29 cellular contexts compared by ENCODE assay signal in genomic region chr2:85780316-85781092, GRCh38. TPM values are rescaled to one million over a fixed set of nuclear protein-coding genes. Genes with fewer than 3 reads are reported as not detected.
A peak's percentile ranks its signal among the peaks of the same experiment; 100 is the strongest.
DNase-seq lines count a peak whose midpoint lies in the region; ATAC-seq and TF ChIP-seq lines count a peak whose summit lies in the region.
"Had no signal": no experiment of that assay in that cellular context is flagged by ENCODE, and none has a peak within 500 bp of the region (broad histone marks: within the 10 kb centered on the region; RNA-seq: fewer than 3 reads in every experiment).

No MANE protein-coding gene starts in this region.

- no peak overlapping the region for H3K27ac Mint-ChIP-seq in chondrocyte (ENCODE audit: unreplicated experiment)
- H3K27ac Mint-ChIP-seq in activated naive CD4-positive, alpha-beta T cell treated with anti-CD3 and anti-CD28 coated beads for 36 hours, result no peak overlapping the region
- H3K27ac Mint-ChIP-seq: activated B cell treated with CpG ODN at 0.5 μM for 24 hours; activated CD8-positive, alpha-beta memory T cell treated with anti-CD3 and anti-CD28 coated beads, Interleukin-2, amount 10 ng/mL, durations not matched to agents 7 days and 5 days had no signal

- peaks cover 37% of the 10 kb centered on the region for H3K36me3 ChIP-seq in upper lobe of right lung
- H3K36me3 ChIP-seq: BLaER1, neutrophil had no signal

- no peaks in the 10 kb centered on the region for H3K9me3 Mint-ChIP-seq in chondrocyte (ENCODE audit: low read depth)
- H3K9me3 Mint-ChIP-seq in activated naive CD4-positive, alpha-beta T cell treated with anti-CD3 and anti-CD28 coated beads for 36 hours, result no peaks in the 10 kb centered on the region
- H3K9me3 Mint-ChIP-seq: activated B cell treated with CpG ODN at 0.5 μM for 24 hours had no signal

- intact Hi-C loops in left ventricle myocardium superior (cut with micrococcal nuclease) (no loop called here), Right ventricle myocardium superior (cut with DNase I) (no loop called here), posterior vena cava (cut with DNase I) (no loop called here), upper lobe of right lung (cut with DNase I) (no loop called here)
- intact Hi-C loops in activated naive CD4-positive, alpha-beta T cell treated with anti-CD3 and anti-CD28 coated beads for 36 hours (cut with micrococcal nuclease), result no loop called here

- peaks cover 39% of the 10 kb centered on the region for H3K27me3 Mint-ChIP-seq in chondrocyte (ENCODE audit: low read depth)
- H3K27me3 Mint-ChIP-seq in activated naive CD4-positive, alpha-beta T cell treated with anti-CD3 and anti-CD28 coated beads for 36 hours (ENCODE audit: low read depth), result no peaks in the 10 kb centered on the region

- TF ChIP-seq CTCF in chondrocyte (IDR thresholded peaks at IDR 0.05) (no peak), upper lobe of right lung (IDR thresholded peaks at IDR 0.05) (no peak)

- DNase-seq in left ventricle myocardium superior, result peak; percentile 30
- no peak for DNase-seq in Right ventricle myocardium superior
- DNase-seq in chondrocyte (ENCODE audit: low spot score), result peak; percentile 59
- peak; percentile 86 for DNase-seq in posterior vena cava (ENCODE audit: low spot score)
- peak; percentile 65 for DNase-seq in upper lobe of right lung
- DNase-seq in activated naive CD4-positive, alpha-beta T cell treated with anti-CD3 and anti-CD28 coated beads for 36 hours, result no peak
- DNase-seq: activated B cell treated with CpG ODN at 0.5 μM for 24 hours; activated CD4-positive, alpha-beta T cell treated with anti-CD3 and anti-CD28 coated beads, Interleukin-2, amount 50 U/mL, for 1 hour; activated CD8-positive, alpha-beta memory T cell treated with anti-CD3 and anti-CD28 coated beads, Interleukin-2, amount 10 ng/mL, durations not matched to agents 7 days and 5 days; activated T-cell treated with anti-CD3 and anti-CD28 coated beads, Interleukin-2, amount 50 U/mL, for 48 hours; DMS79; effector CD4-positive, alpha-beta T cell; GDM1; HCEC 1CT; KG1; MM.1S; NCI-H1436; NCI-H510A treated with DMSO at 0.1 percent for 48 hours; stimulated activated CD4-positive, alpha-beta T cell treated with anti-CD3 and anti-CD28 coated beads, Interleukin-2, amount 100 ng/mL, for 24 hours; T-helper 1 cell had no signal

- H3K36me3 Mint-ChIP-seq in chondrocyte (ENCODE audit: low read depth), result peaks cover 5% of the 10 kb centered on the region
- no peaks in the 10 kb centered on the region for H3K36me3 Mint-ChIP-seq in activated naive CD4-positive, alpha-beta T cell treated with anti-CD3 and anti-CD28 coated beads for 36 hours (ENCODE audit: low read depth)
- H3K36me3 Mint-ChIP-seq: activated CD8-positive, alpha-beta memory T cell treated with anti-CD3 and anti-CD28 coated beads, Interleukin-2, amount 10 ng/mL, durations not matched to agents 7 days and 5 days had no signal

- peaks cover 64% of the 10 kb centered on the region for H3K4me1 ChIP-seq in upper lobe of right lung

- ATAC-seq in left ventricle myocardium superior (no peak), Right ventricle myocardium superior (ENCODE audit: poor library complexity) (no peak), upper lobe of right lung (peak; percentile 3), GM18520 (IDR thresholded peaks at IDR 0.05; ENCODE audit: unreplicated experiment) (no peak), GM19463 (IDR thresholded peaks at IDR 0.05; ENCODE audit: unreplicated experiment) (no peak)
- ATAC-seq: activated CD8-positive, alpha-beta memory T cell treated with anti-CD3 and anti-CD28 coated beads, Interleukin-2, amount 10 ng/mL, durations not matched to agents 7 days and 5 days; Panc1 had no signal

- H3K27ac ChIP-seq in upper lobe of right lung, result peak overlapping the region; percentile 17
- H3K27ac ChIP-seq: BLaER1, body of pancreas, epithelial cell of prostate, neutrophil, SJSA1 had no signal

- H3K4me3 Mint-ChIP-seq in chondrocyte (ENCODE audit: unreplicated experiment), result no peak overlapping the region
- no peak overlapping the region for H3K4me3 Mint-ChIP-seq in activated naive CD4-positive, alpha-beta T cell treated with anti-CD3 and anti-CD28 coated beads for 36 hours
- H3K4me3 Mint-ChIP-seq: activated B cell treated with CpG ODN at 0.5 μM for 24 hours; activated CD8-positive, alpha-beta memory T cell treated with anti-CD3 and anti-CD28 coated beads, Interleukin-2, amount 10 ng/mL, durations not matched to agents 7 days and 5 days had no signal

- H3K4me1 Mint-ChIP-seq in chondrocyte (ENCODE audit: low read depth), result peaks cover 4% of the 10 kb centered on the region
- H3K4me1 Mint-ChIP-seq in activated naive CD4-positive, alpha-beta T cell treated with anti-CD3 and anti-CD28 coated beads for 36 hours (ENCODE audit: low read depth), result no peaks in the 10 kb centered on the region

- no peaks in the 10 kb centered on the region for H3K27me3 ChIP-seq in upper lobe of right lung
- H3K27me3 ChIP-seq: BLaER1, body of pancreas, SJSA1 had no signal

- CTCF ChIA-PET in activated naive CD4-positive, alpha-beta T cell treated with anti-CD3 and anti-CD28 coated beads for 36 hours (lab: Charles Lee), result no interaction called here

- H3K9me3 ChIP-seq in upper lobe of right lung, result no peaks in the 10 kb centered on the region
- H3K9me3 ChIP-seq: BLaER1, body of pancreas, neutrophil, SJSA1 had no signal

- H3K4me3 ChIP-seq in upper lobe of right lung, result no peak overlapping the region
- H3K4me3 ChIP-seq: BLaER1, body of pancreas, SJSA1, smooth muscle cell had no signal

RNA-seq across cellular contexts. Expression of gene ATOH8, which starts 26.7 kb away (rescaled TPM):
- 29.6 TPM for total RNA-seq in left ventricle myocardium superior
- 25.8 TPM for total RNA-seq in Right ventricle myocardium superior
- 2.2 to 10.3 TPM (median 2.7 TPM) in 3 replicates for total RNA-seq in chondrocyte
- 10 to 100 TPM; 16.6 to 17.5 TPM for total RNA-seq in posterior vena cava
- 93.6 TPM for total RNA-seq in upper lobe of right lung
- total RNA-seq in activated naive CD4-positive, alpha-beta T cell treated with anti-CD3 and anti-CD28 coated beads for 36 hours, result not detected
- total RNA-seq: activated B cell treated with CpG ODN at 0.5 μM for 24 hours had no signal

Comparison
In these comparisons a context has a peak if more than half of its experiments do, and no peak if none do; other contexts are left out.
1. DNase-seq: peak in left ventricle myocardium superior (single experiment), chondrocyte (single experiment), posterior vena cava (single experiment) and upper lobe of right lung (single experiment); none in Right ventricle myocardium superior (single experiment) and activated naive CD4-positive, alpha-beta T cell treated with anti-CD3 and anti-CD28 coated beads for 36 hours (single experiment).